In genomic region chr19:36258028-36258875, GRCh38 we compare ENCODE assay signal across 18 cellular contexts. TPM values are rescaled to one million over a fixed set of nuclear protein-coding genes. Genes with fewer than 3 reads are reported as not detected.
DNase-seq lines count a peak whose midpoint lies in the region; ATAC-seq, FAIRE-seq and TF ChIP-seq lines count a peak whose summit lies in the region.
"Had no signal": no experiment of that assay in that cellular context is flagged by ENCODE, and none has a peak within 500 bp of the region (broad histone marks: within the 10 kb centered on the region; RNA-seq: fewer than 3 reads in every experiment).

No MANE protein-coding gene starts in this region.

- H3K36me3 ChIP-seq in breast epithelium (no peaks in the 10 kb centered on the region), endocrine pancreas (ENCODE audit: control insufficient read depth, insufficient read depth, low read length) (no peaks in the 10 kb centered on the region), upper lobe of right lung (no peaks in the 10 kb centered on the region), body of pancreas (replicated peaks in 1 of 2; ENCODE audit: insufficient read depth in 1 of 2, low read depth in 2 of 2) (no peaks in the 10 kb centered on the region)
- H3K36me3 ChIP-seq: SJCRH30 had no signal

- H3K27me3 ChIP-seq in breast epithelium (no peaks in the 10 kb centered on the region), endocrine pancreas (ENCODE audit: control insufficient read depth, insufficient read depth, low read length) (no peaks in the 10 kb centered on the region), upper lobe of right lung (no peaks in the 10 kb centered on the region), body of pancreas (no peaks in the 10 kb centered on the region)
- H3K27me3 ChIP-seq: gastroesophageal sphincter, SJCRH30 had no signal

- H3K36me3 Mint-ChIP-seq in MCF 10A (ENCODE audit: insufficient read depth, unreplicated experiment): no peaks in the 10 kb centered on the region
- H3K36me3 Mint-ChIP-seq in neural crest cell (ENCODE audit: low read depth): peaks cover 35% of the 10 kb centered on the region

- TF ChIP-seq POLR2A in breast epithelium (IDR thresholded peaks at IDR 0.05): no peak
- no peak for TF ChIP-seq POLR2A in body of pancreas (IDR thresholded peaks at IDR 0.05)
- no peak for TF ChIP-seq POLR2A in GM12891 (IDR thresholded peaks at IDR 0.05; ENCODE audit: low read depth, low read length)

- no peak for ATAC-seq in upper lobe of right lung
- ATAC-seq in body of pancreas: no peak
- ATAC-seq in omental fat pad (ENCODE audit: low FRiP score): no peak

- CTCF ChIA-PET in MCF 10A (lab: Yijun Ruan, JAX): no interaction called here

- H3K4me3 Mint-ChIP-seq in MCF 10A (ENCODE audit: unreplicated experiment) (no peak overlapping the region), neural crest cell (peak overlapping the region; percentile 83)
- H3K4me3 Mint-ChIP-seq: CD8-positive, alpha-beta memory T cell had no signal

- intact Hi-C loops in breast epithelium (cut with DNase I; ENCODE audit: low total_unique reads): no loop called here
- intact Hi-C loops in MCF 10A (cut with micrococcal nuclease): no loop called here
- intact Hi-C loops in upper lobe of right lung (cut with DNase I): no loop called here
- intact Hi-C loops in body of pancreas (cut with DNase I): no loop called here

- H3K27ac ChIP-seq in breast epithelium: no peak overlapping the region
- no peak overlapping the region for H3K27ac ChIP-seq in upper lobe of right lung
- no peak overlapping the region for H3K27ac ChIP-seq in body of pancreas
- H3K27ac ChIP-seq: SJCRH30 had no signal

- POLR2A ChIA-PET in MCF 10A (lab: Yijun Ruan, JAX): no interaction called here

- H3K9me3 Mint-ChIP-seq in MCF 10A (ENCODE audit: unreplicated experiment): peaks cover 22% of the 10 kb centered on the region
- peaks cover 13% of the 10 kb centered on the region for H3K9me3 Mint-ChIP-seq in neural crest cell

- H3K4me1 Mint-ChIP-seq in MCF 10A (ENCODE audit: insufficient read depth, unreplicated experiment) (no peaks in the 10 kb centered on the region), neural crest cell (peaks cover 14% of the 10 kb centered on the region)
- H3K4me1 Mint-ChIP-seq: CD8-positive, alpha-beta memory T cell had no signal

- TF ChIP-seq CTCF in breast epithelium (IDR thresholded peaks at IDR 0.05): no peak
- TF ChIP-seq CTCF in MCF 10A (IDR thresholded peaks at IDR 0.05; ENCODE audit: unreplicated experiment): no peak
- no peak for TF ChIP-seq CTCF in neural crest cell (conservative IDR thresholded peaks at IDR 0.05)
- no peak for TF ChIP-seq CTCF in upper lobe of right lung (IDR thresholded peaks at IDR 0.05)
- TF ChIP-seq CTCF in body of pancreas (IDR thresholded peaks at IDR 0.05): no peak
- TF ChIP-seq CTCF in omental fat pad (IDR thresholded peaks at IDR 0.05): no peak

- BruUV-seq in MCF 10A (replicated peaks; lab: Mats Ljungman, UMichigan): no TSS peak

- H3K4me1 ChIP-seq in breast epithelium (no peaks in the 10 kb centered on the region), endocrine pancreas (ENCODE audit: control insufficient read depth, insufficient read depth, low read length) (no peaks in the 10 kb centered on the region), upper lobe of right lung (no peaks in the 10 kb centered on the region), body of pancreas (no peaks in the 10 kb centered on the region)
- H3K4me1 ChIP-seq: SJCRH30 had no signal

- 88% methylated on average over 18 to 28 of the region's 29 CpGs for WGBS in body of pancreas, 2 donors

- H3K4me3 ChIP-seq in breast epithelium: peak overlapping the region in 2 of 3 donors; percentile 77 to 80
- no peak overlapping the region for H3K4me3 ChIP-seq in endocrine pancreas (ENCODE audit: control insufficient read depth, insufficient read depth, low read length)
- H3K4me3 ChIP-seq in upper lobe of right lung: peak overlapping the region; percentile 50
- no peak overlapping the region for H3K4me3 ChIP-seq in body of pancreas
- H3K4me3 ChIP-seq: SJCRH30 had no signal

- H3K27ac Mint-ChIP-seq in MCF 10A (ENCODE audit: low read depth, unreplicated experiment): no peak overlapping the region
- H3K27ac Mint-ChIP-seq in neural crest cell (ENCODE audit: unreplicated experiment): no peak overlapping the region
- H3K27ac Mint-ChIP-seq: CD8-positive, alpha-beta memory T cell had no signal

- H3K9ac ChIP-seq in endocrine pancreas (ENCODE audit: control insufficient read depth, insufficient read depth, low read length): peak overlapping the region; percentile 8

- no peak for FAIRE-seq in GM12891 (lab: Jason Lieb, UNC)
- FAIRE-seq: islet of Langerhans had no signal

- H3K9me3 ChIP-seq in breast epithelium (peaks cover 0 to 4% of the 10 kb centered on the region in 2 donors), endocrine pancreas (ENCODE audit: control insufficient read depth, low read length) (no peaks in the 10 kb centered on the region), upper lobe of right lung (no peaks in the 10 kb centered on the region), body of pancreas (no peaks in the 10 kb centered on the region)
- H3K9me3 ChIP-seq: gastroesophageal sphincter, SJCRH30 had no signal

- no peak for DNase-seq in breast epithelium (ENCODE audit: low spot score in 2 of 2)
- no peak for DNase-seq in MCF 10A (ENCODE audit: unreplicated experiment)
- no peak for DNase-seq in neural crest cell (ENCODE audit: low read depth, low spot score)
- DNase-seq in upper lobe of right lung: no peak
- DNase-seq in body of pancreas: no peak
- no peak for DNase-seq in omental fat pad (ENCODE audit: low spot score)
- no peak for DNase-seq in GM12891 (ENCODE audit: insufficient read length, low spot score)
- DNase-seq: activated naive CD4-positive, alpha-beta T cell treated with anti-CD3 and anti-CD28 coated beads, Interleukin-2, amount 50 U/mL, for 16 hours; activated T-cell treated with anti-CD3 and anti-CD28 coated beads for 4 hours; CD8-positive, alpha-beta memory T cell; GOT3; NCI-H1694; NCI-H510A; SJCRH30; T1000 had no signal

- H3K27me3 Mint-ChIP-seq in MCF 10A (ENCODE audit: insufficient read depth, unreplicated experiment) (no peaks in the 10 kb centered on the region), neural crest cell (ENCODE audit: low read depth) (no peaks in the 10 kb centered on the region)

TF ChIP-seq in GM12891, 5 proteins besides CTCF, POLR2A, EP300 and RAD21:
- TF ChIP-seq TAF1 (IDR thresholded peaks at IDR 0.05; ENCODE audit: low read depth, low read length) (no peak), PAX5 (IDR thresholded peaks at IDR 0.05; ENCODE audit: insufficient read depth, low read length, severe bottlenecking) (no peak), POU2F2 (IDR thresholded peaks at IDR 0.05; ENCODE audit: low read depth, low read length) (no peak), SPI1 (IDR thresholded peaks at IDR 0.05; ENCODE audit: low read depth, low read length) (no peak), POLR2AphosphoS5 (IDR thresholded peaks at IDR 0.05; ENCODE audit: low read depth, low read length) (no peak)

RNA-seq across cellular contexts. Expression of gene ZNF146, which starts 43.3 kb away (rescaled TPM):
- total RNA-seq in breast epithelium: 100 to 1,000 TPM in 1 of 3 donors, 10 to 100 TPM in 2; 55.5 to 109 (median 78.7) TPM
- total RNA-seq in MCF 10A (2022): 102 and 132 TPM in 2 replicates
- total RNA-seq in neural crest cell: 88.0 and 90.5 TPM in 2 replicates
- 41.2 TPM for total RNA-seq in upper lobe of right lung
- total RNA-seq in body of pancreas: 10 to 100 TPM; 23.7 to 38.7 TPM
- total RNA-seq in omental fat pad: 10 to 100 TPM; 45.6 to 89.0 (median 61.2) TPM
- 30.6 TPM for polyA plus RNA-seq in GM12891 (2012; ENCODE audit: low read depth, missing spikeins)

RNA-seq across cellular contexts. Expression of gene ZNF565, which starts 43.8 kb away (rescaled TPM):
- total RNA-seq in breast epithelium: 1 to 10 TPM; 4.3 to 7.8 (median 7.2) TPM
- total RNA-seq in MCF 10A (2022): 2.9 and 3.6 TPM in 2 replicates
- total RNA-seq in neural crest cell: 5.6 and 6.6 TPM in 2 replicates
- total RNA-seq in upper lobe of right lung: 6.4 TPM
- 1 to 10 TPM; 4.9 to 5.3 TPM for total RNA-seq in body of pancreas
- 1 to 10 TPM; 4.3 to 8.5 (median 6.0) TPM for total RNA-seq in omental fat pad
- polyA plus RNA-seq in GM12891 (2012; ENCODE audit: low read depth, missing spikeins): 1.0 TPM

Comparison
In these comparisons a context has a peak if more than half of its experiments do, and no peak if none do; other contexts are left out.
1. H3K4me3 ChIP-seq: peak in breast epithelium (2 of 3) and upper lobe of right lung (single experiment); none in endocrine pancreas (single experiment) and body of pancreas (0 of 2).